Comparison of ENCODE assay signal across 8 cellular contexts in the genomic region with DNA sequence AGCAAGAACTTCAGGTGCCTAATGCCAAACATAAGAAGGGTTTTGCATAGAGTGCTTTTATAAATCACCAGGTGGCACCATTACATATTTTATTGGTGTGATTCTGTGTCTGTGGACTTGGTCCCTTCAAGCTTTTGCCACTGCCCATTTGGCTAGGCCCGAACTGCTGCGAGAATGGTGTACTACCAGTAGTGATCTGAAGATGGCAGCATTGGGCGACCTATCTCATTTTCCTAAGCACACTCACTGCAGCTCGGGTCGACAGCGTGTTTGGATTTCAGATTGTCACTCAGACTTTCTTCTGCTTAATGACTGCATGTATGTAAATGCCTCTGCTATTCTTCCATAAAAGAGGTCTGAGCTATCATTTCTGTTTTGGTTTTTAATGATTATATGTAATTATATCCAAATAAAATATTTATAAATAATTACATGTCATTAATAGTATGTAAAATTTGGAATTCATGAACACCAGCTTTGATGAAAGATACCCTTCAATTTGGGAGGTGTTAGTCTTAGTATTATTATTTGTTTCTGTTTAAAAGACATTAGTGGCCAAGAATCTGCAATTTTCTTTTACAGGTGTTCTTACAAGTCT.
DNase-seq lines count a peak whose midpoint lies in the region; ATAC-seq, FAIRE-seq and TF ChIP-seq lines count a peak whose summit lies in the region.

No MANE protein-coding gene starts in this region.

- TF ChIP-seq CTCF in C4-2B (conservative IDR thresholded peaks at IDR 0.05) (peak; percentile 84), activated B cell treated with CpG ODN at 0.5 μM for 24 hours (IDR thresholded peaks at IDR 0.05) (peak; percentile 28)

- peak; percentile 98 for ATAC-seq in HG03280 (IDR thresholded peaks at IDR 0.05; ENCODE audit: unreplicated experiment)
- peak; percentile 78 for ATAC-seq in activated B cell treated with CpG ODN at 0.5 μM for 24 hours (ENCODE audit: low read depth)

- no peak overlapping the region for H3K4me3 Mint-ChIP-seq in activated B cell treated with CpG ODN at 0.5 μM for 24 hours

- no peaks in the 10 kb centered on the region for H3K4me1 Mint-ChIP-seq in activated B cell treated with CpG ODN at 0.5 μM for 24 hours

- peak; percentile 91 for FAIRE-seq in GM19239 (lab: Jason Lieb, UNC)

- no peaks in the 10 kb centered on the region for H3K36me3 Mint-ChIP-seq in activated B cell treated with CpG ODN at 0.5 μM for 24 hours (ENCODE audit: low read depth)

- H3K27ac Mint-ChIP-seq in activated B cell treated with CpG ODN at 0.5 μM for 24 hours, result no peak overlapping the region

- H3K27ac ChIP-seq in C4-2B, result no peak overlapping the region
- H3K27ac ChIP-seq in caudate nucleus (ENCODE audit: low read depth, low read length), result no peak overlapping the region

- DNase-seq in GM19239 (ENCODE audit: insufficient read length, low spot score) (peak; percentile 52), NCI-H2227 treated with DMSO at 0.1 percent for 48 hours (lab: John Stamatoyannopoulos, UW) (peak; percentile 90), activated B cell treated with CpG ODN at 0.5 μM for 24 hours (peak; percentile 23), caudate nucleus (lab: John Stamatoyannopoulos, UW) (peak in 58 of 61 donors; percentile 6 to 85 (median 52)), kidney glomerular epithelial cell (lab: John Stamatoyannopoulos, UW) (peak; percentile 87)
- peak; percentile 64 for DNase-seq in stimulated activated CD4-positive, alpha-beta T cell treated with anti-CD3 and anti-CD28 coated beads, Interleukin-4, amount 100 ng/mL, for 24 hours

- POLR2A ChIA-PET in activated B cell treated with CpG ODN at 0.5 μM for 24 hours (lab: Charles Lee), result no interaction called here

- CTCF ChIA-PET in activated B cell treated with CpG ODN at 0.5 μM for 24 hours (lab: Charles Lee), result interaction anchor here (1.1 kb wide), 1 partner anchor 14 kb away, joined by 3 read pairs; no protein-coding TSS in a partner anchor

- H3K27me3 Mint-ChIP-seq in activated B cell treated with CpG ODN at 0.5 μM for 24 hours, result peaks cover 3% of the 10 kb centered on the region

- intact Hi-C loops in activated B cell treated with CpG ODN at 0.5 μM for 24 hours (cut with micrococcal nuclease), result no loop called here

- no peaks in the 10 kb centered on the region for H3K9me3 Mint-ChIP-seq in activated B cell treated with CpG ODN at 0.5 μM for 24 hours

Comparison
In these comparisons a context has a peak if more than half of its experiments do, and no peak if none do; other contexts are left out.
1. DNase-seq: peak in every context shown above with its lines; median percentile 90 in NCI-H2227 treated with DMSO at 0.1 percent for 48 hours; 87 in kidney glomerular epithelial cell; 64 in stimulated activated CD4-positive, alpha-beta T cell treated with anti-CD3 and anti-CD28 coated beads, Interleukin-4, amount 100 ng/mL, for 24 hours; 52 in caudate nucleus; 52 in GM19239; 23 in activated B cell treated with CpG ODN at 0.5 μM for 24 hours.